In the genomic region with DNA sequence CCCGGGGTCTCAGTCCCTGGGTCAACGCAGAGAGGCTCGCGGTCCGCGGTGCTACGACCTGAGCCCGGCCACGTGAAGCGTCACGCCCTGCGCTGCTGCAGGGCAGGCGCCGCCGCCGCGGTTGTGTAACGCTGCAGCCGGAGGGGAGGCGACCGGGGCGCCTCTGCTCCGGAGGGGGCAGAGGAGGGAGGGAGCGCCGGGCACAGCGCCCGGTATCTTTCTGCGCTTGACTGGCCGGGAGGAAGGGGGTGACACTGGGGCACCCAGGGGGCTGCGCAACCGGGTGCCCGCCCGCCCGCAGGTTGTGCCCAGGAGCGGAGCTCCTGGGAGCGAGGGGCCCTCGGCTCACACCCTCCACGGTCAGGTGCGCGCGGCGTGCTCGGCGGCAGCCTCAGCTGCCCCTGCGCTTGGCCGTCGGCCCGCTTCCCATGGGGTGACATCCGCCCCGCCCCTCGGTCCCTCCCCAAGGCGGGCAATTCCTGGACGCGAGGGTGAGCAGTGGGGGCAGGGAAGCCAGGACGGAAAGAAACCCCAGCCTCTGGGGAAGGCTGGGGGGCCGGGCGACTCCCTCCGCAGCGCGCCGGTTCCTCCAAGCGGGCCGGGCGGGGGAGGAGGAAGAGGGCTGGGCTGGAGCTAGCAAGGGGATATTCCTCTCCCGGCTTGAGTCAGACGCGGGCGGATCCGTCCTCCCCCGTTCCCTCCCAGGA, we compare ENCODE assay signal across 8 cellular contexts. TPM values are rescaled to one million over a fixed set of nuclear protein-coding genes. Genes with fewer than 3 reads are reported as not detected.
DNase-seq lines count a peak whose midpoint lies in the region; ATAC-seq and TF ChIP-seq lines count a peak whose summit lies in the region.

No MANE protein-coding gene starts in this region.

- H3K27me3 ChIP-seq in DOHH2 (ENCODE audit: control insufficient read depth, low read length): peaks cover 72% of the 10 kb centered on the region
- H3K27me3 ChIP-seq in testis: no peaks in the 10 kb centered on the region

- no peak for TF ChIP-seq RAD21 in Ishikawa (IDR thresholded peaks at IDR 0.05; ENCODE audit: low read depth)

- H3K4me1 ChIP-seq in DOHH2 (ENCODE audit: control insufficient read depth, low read length) (peaks cover 54% of the 10 kb centered on the region), testis (peaks cover 19% of the 10 kb centered on the region)

- no peak for TF ChIP-seq POLR2A in testis (IDR thresholded peaks at IDR 0.05)

- H3K4me3 ChIP-seq in DOHH2 (ENCODE audit: low read length): peak overlapping the region; percentile 72
- H3K4me3 ChIP-seq in testis: peak overlapping the region; percentile 77 to 92

- H3K4me2 ChIP-seq in DOHH2 (ENCODE audit: low read length): peak overlapping the region; percentile 85

- peak; percentile 43 for ATAC-seq in GM21619 (IDR thresholded peaks at IDR 0.05; ENCODE audit: unreplicated experiment)

- 0% methylated on average over 66 of the region's 70 CpGs; no CpG with 5 or more reads in 1 of the 2 donors for WGBS in testis, 2 donors

- H3K27ac ChIP-seq in DOHH2 (ENCODE audit: low read depth, low read length): peak overlapping the region; percentile 45
- peak overlapping the region; percentile 94 to 97 for H3K27ac ChIP-seq in testis

- TF ChIP-seq CTCF in DOHH2 (IDR thresholded peaks at IDR 0.05; ENCODE audit: low read depth, low read length, poor library complexity, severe bottlenecking) (no peak), testis (IDR thresholded peaks at IDR 0.05) (no peak)

- peak; percentile 88 for TF ChIP-seq EP300 in Ishikawa (IDR thresholded peaks at IDR 0.05; ENCODE audit: borderline replicate concordance)

- intact Hi-C loops in testis (cut with DNase I; ENCODE audit: low total_unique reads): no loop called here

- H3K36me3 ChIP-seq in DOHH2 (ENCODE audit: control insufficient read depth, low read length): peaks cover 10% of the 10 kb centered on the region; the same call in 1 of the 2 replicates
- H3K36me3 ChIP-seq in testis (ENCODE audit: low read depth, missing control alignments): no peaks in the 10 kb centered on the region

- H3K79me2 ChIP-seq in DOHH2 (ENCODE audit: control insufficient read depth, low read length): no peaks in the 10 kb centered on the region

- H4K20me1 ChIP-seq in DOHH2 (ENCODE audit: control insufficient read depth, insufficient read depth, low read depth, low read length): 0 out of 2 replicates have a peak, but pooled peaks cover 8% of the 10 kb centered on the region

- DNase-seq in SHP77 treated with DMSO at 0.1 percent for 48 hours (lab: John Stamatoyannopoulos, UW): peak; percentile 59
- peak; percentile 77 for DNase-seq in activated naive CD4-positive, alpha-beta T cell treated with anti-CD3 and anti-CD28 coated beads, Interleukin-2, amount 50 U/mL, for 16 hours
- DNase-seq in germinal center (ENCODE audit: low spot score): peak; percentile 73
- DNase-seq in nucleus accumbens (lab: John Stamatoyannopoulos, UW): peak; percentile 49 to 93 (median 84)
- peak; percentile 96 for DNase-seq in testis

- H3K9me2 ChIP-seq in DOHH2 (replicated peaks; ENCODE audit: control insufficient read depth, low read length): no peaks in the 10 kb centered on the region

- 0 out of 2 replicates have a peak, but pooled peaks cover 2% of the 10 kb centered on the region for H3F3A ChIP-seq in DOHH2 (ENCODE audit: control insufficient read depth, insufficient read depth)

- H3K9me3 ChIP-seq in DOHH2 (ENCODE audit: control insufficient read depth, insufficient read depth, low read length) (no peaks in the 10 kb centered on the region), testis (no peaks in the 10 kb centered on the region)

TF ChIP-seq in Ishikawa, 13 proteins besides CTCF, POLR2A, EP300 and RAD21:
- TF ChIP-seq FOXM1 (IDR thresholded peaks at IDR 0.05; ENCODE audit: borderline replicate concordance, low read depth) (no peak), REST (IDR thresholded peaks at IDR 0.05; ENCODE audit: low read depth) (no peak), TAF1 (IDR thresholded peaks at IDR 0.05; ENCODE audit: low read depth) (no peak), CEBPB (IDR thresholded peaks at IDR 0.05) (peak; percentile 78), TCF12 (IDR thresholded peaks at IDR 0.05; ENCODE audit: low read depth) (peak; percentile 89; the same call in 1 of the 2 replicates), CREB1 (IDR thresholded peaks at IDR 0.05; ENCODE audit: low read depth) (no peak), TEAD4 (IDR thresholded peaks at IDR 0.05) (peak; percentile 68; the same call in 1 of the 2 replicates), ZBTB7A (IDR thresholded peaks at IDR 0.05; ENCODE audit: low read depth) (no peak), NFIC (IDR thresholded peaks at IDR 0.05) (peak; percentile 91), EGR1 (IDR thresholded peaks at IDR 0.05) (peak; percentile 39; the same call in 1 of the 2 replicates), YY1 (IDR thresholded peaks at IDR 0.05; ENCODE audit: low read depth) (no peak)
- TF ChIP-seq, protein P1, sequence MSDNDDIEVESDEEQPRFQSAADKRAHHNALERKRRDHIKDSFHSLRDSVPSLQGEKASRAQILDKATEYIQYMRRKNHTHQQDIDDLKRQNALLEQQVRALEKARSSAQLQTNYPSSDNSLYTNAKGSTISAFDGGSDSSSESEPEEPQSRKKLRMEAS (IDR thresholded peaks at IDR 0.05): peak; percentile 83
- TF ChIP-seq, protein P2, sequence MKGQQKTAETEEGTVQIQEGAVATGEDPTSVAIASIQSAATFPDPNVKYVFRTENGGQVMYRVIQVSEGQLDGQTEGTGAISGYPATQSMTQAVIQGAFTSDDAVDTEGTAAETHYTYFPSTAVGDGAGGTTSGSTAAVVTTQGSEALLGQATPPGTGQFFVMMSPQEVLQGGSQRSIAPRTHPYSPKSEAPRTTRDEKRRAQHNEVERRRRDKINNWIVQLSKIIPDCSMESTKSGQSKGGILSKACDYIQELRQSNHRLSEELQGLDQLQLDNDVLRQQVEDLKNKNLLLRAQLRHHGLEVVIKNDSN (IDR thresholded peaks at IDR 0.05): peak; percentile 65
TF ChIP-seq in Ishikawa: peak in this region for 7.

RNA-seq across cellular contexts. Expression of gene BHLHE40, which starts 0.8 kb away (rescaled TPM):
- 10 to 100 TPM; 28.7 to 40.6 TPM for total RNA-seq in testis
- polyA plus RNA-seq in testis (ENCODE audit: insufficient read depth, low read depth, low replicate concordance): 26.2 TPM

Comparison
In these comparisons a context has a peak if more than half of its experiments do, and no peak if none do; other contexts are left out.
1. Peak in every context shown above with its lines: DNase-seq, ATAC-seq, H3K4me3 ChIP-seq and H3K27ac ChIP-seq.